In the genomic region with DNA sequence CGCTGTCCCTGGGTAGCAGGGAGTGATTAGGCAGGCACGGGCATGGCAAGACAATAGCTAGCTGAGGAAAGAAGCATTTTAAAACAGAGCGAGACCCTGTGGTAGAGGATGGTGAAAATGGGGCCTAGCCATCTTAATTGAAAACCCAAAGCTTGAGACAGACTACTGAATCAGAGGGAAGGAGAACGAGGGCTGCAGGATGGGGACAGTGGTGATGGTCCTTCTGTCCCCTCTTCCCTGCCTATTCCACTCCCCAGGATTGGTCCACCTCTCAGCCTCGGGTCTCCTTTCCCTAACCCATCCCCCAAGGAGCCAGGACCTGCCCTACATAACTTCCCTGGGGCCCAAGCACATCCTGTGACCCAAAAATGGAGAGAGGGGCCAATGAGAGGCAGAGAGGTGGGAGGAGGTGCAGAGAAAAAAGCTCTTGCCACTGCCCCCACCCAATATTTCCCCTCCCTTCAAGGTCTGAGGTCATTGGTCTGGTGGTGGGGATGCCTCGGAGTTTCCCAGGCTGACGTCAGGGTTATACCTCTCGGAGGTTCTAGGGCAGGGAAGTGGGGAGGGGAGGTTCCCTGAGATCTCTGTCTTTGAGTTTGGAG, we compare ENCODE assay signal across 8 cellular contexts.
A peak's percentile ranks its signal among the peaks of the same experiment; 100 is the strongest.
DNase-seq lines count a peak whose midpoint lies in the region; ATAC-seq and TF ChIP-seq lines count a peak whose summit lies in the region.

No MANE protein-coding gene starts in this region.

- ATAC-seq in GM18519 (IDR thresholded peaks at IDR 0.05; ENCODE audit: low FRiP score, unreplicated experiment): no peak

- peaks cover 13 to 35% of the 10 kb centered on the region in 2 donors for H3K36me3 ChIP-seq in muscle layer of duodenum (ENCODE audit: control insufficient read depth in 1 of 2, insufficient read depth in 2 of 2, low read length in 2 of 2)

- CTCF ChIA-PET in RWPE1 (lab: Yijun Ruan, JAX): interaction anchor here (0.5 to 1.2 kb wide), 5 partner anchors 8 to 328 kb away, joined by 3 to 7 read pairs (median 3); a partner anchor contains a TSS

- peaks cover 19 to 47% of the 10 kb centered on the region in 2 donors for H3K4me1 ChIP-seq in muscle layer of duodenum (ENCODE audit: control insufficient read depth in 1 of 2, insufficient read depth in 2 of 2, low read length in 2 of 2)

- no peak for TF ChIP-seq CTCF in RWPE1 (conservative IDR thresholded peaks at IDR 0.05; ENCODE audit: low read depth)

- H3K27ac ChIP-seq in RWPE1 (peak overlapping the region; percentile 94), muscle layer of duodenum (ENCODE audit: low read length) (peak overlapping the region; percentile 98)

- peak overlapping the region; percentile 66 to 77 for H3K4me3 ChIP-seq in muscle layer of duodenum (ENCODE audit: low read depth in 1 of 2, low read length in 2 of 2)

- POLR2A ChIA-PET in RWPE1 (lab: Yijun Ruan, JAX; ENCODE audit: low non-redundant PET): interaction anchor here (0.5 to 0.9 kb wide), 2 partner anchors 81 to 160 kb away, joined by 3 read pairs; no protein-coding TSS in a partner anchor

- DNase-seq in DMS53 treated with DMSO at 0.1 percent for 48 hours (lab: John Stamatoyannopoulos, UW; ENCODE audit: unreplicated experiment) (peak; percentile 37), RWPE1 (ENCODE audit: low spot score) (no peak), cerebellar cortex (ENCODE audit: low spot score) (peak; percentile 90), pons (ENCODE audit: low spot score) (no peak), SW480 (ENCODE audit: low spot score) (no peak), NCI-H446 treated with DMSO at 0.1 percent for 48 hours (lab: John Stamatoyannopoulos, UW) (no peak)

- no peaks in the 10 kb centered on the region for H3K27me3 ChIP-seq in muscle layer of duodenum (ENCODE audit: low read depth, low read length)

- no peaks in the 10 kb centered on the region for H3K9me3 ChIP-seq in muscle layer of duodenum (ENCODE audit: control insufficient read depth in 1 of 2, low read length in 2 of 2)

Comparison
In these comparisons a context has a peak if more than half of its experiments do, and no peak if none do; other contexts are left out.
1. DNase-seq: peak in DMS53 treated with DMSO at 0.1 percent for 48 hours (single experiment) and cerebellar cortex (single experiment); none in RWPE1 (single experiment), pons (single experiment), SW480 (single experiment) and NCI-H446 treated with DMSO at 0.1 percent for 48 hours (single experiment).